ENCODE assay signal across 1 cellular context in genomic region chr16:88549671-88550643, GRCh38.
TF ChIP-seq lines count a peak whose summit lies in the region.

No MANE protein-coding gene starts in this region.

TF ChIP-seq in H1, 55 proteins besides CTCF, POLR2A, EP300 and RAD21:
- TF ChIP-seq RXRA (IDR thresholded peaks at IDR 0.05; ENCODE audit: insufficient read depth, low read depth, low read length) (no peak), SUZ12 (IDR thresholded peaks at IDR 0.05; ENCODE audit: low read length) (no peak), KDM5A (IDR thresholded peaks at IDR 0.05; ENCODE audit: low read length) (no peak), RNF2 (IDR thresholded peaks at IDR 0.05; ENCODE audit: borderline replicate concordance, low read depth, low read length, missing control alignments, poor library complexity, severe bottlenecking) (no peak), TAF1 (IDR thresholded peaks at IDR 0.05; ENCODE audit: low read depth, low read length) (no peak), SAP30 (IDR thresholded peaks at IDR 0.05; ENCODE audit: insufficient read depth, insufficient replicate concordance, low read length) (no peak), TCF12 (IDR thresholded peaks at IDR 0.05; ENCODE audit: low read depth, low read length) (no peak), BRCA1 (IDR thresholded peaks at IDR 0.05; ENCODE audit: low read depth, low read length) (no peak), ATF3 (IDR thresholded peaks at IDR 0.05; ENCODE audit: insufficient read depth, low read depth, low read length) (no peak), TBP (IDR thresholded peaks at IDR 0.05; ENCODE audit: low read depth, low read length) (no peak), CBX8 (IDR thresholded peaks at IDR 0.05; ENCODE audit: borderline replicate concordance, low read depth, low read length) (no peak), TAF7 (optimal IDR thresholded peaks at IDR 0.05; ENCODE audit: borderline replicate concordance, low read depth, low read length) (no peak), NANOG (IDR thresholded peaks at IDR 0.05; ENCODE audit: insufficient read depth, low read depth, low read length, poor library complexity, severe bottlenecking) (no peak), ASH2L (IDR thresholded peaks at IDR 0.05; ENCODE audit: low read length) (no peak), CHD7 (IDR thresholded peaks at IDR 0.05; ENCODE audit: insufficient replicate concordance, low read length) (no peak), NRF1 (IDR thresholded peaks at IDR 0.05; ENCODE audit: low read depth, low read length) (no peak), BACH1 (IDR thresholded peaks at IDR 0.05; ENCODE audit: low read length) (no peak)
- TF ChIP-seq, protein P1, sequence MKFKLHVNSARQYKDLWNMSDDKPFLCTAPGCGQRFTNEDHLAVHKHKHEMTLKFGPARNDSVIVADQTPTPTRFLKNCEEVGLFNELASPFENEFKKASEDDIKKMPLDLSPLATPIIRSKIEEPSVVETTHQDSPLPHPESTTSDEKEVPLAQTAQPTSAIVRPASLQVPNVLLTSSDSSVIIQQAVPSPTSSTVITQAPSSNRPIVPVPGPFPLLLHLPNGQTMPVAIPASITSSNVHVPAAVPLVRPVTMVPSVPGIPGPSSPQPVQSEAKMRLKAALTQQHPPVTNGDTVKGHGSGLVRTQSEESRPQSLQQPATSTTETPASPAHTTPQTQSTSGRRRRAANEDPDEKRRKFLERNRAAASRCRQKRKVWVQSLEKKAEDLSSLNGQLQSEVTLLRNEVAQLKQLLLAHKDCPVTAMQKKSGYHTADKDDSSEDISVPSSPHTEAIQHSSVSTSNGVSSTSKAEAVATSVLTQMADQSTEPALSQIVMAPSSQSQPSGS (IDR thresholded peaks at IDR 0.05; ENCODE audit: low read length): no peak
